ENCODE assay signal across 11 cellular contexts in the genomic region with DNA sequence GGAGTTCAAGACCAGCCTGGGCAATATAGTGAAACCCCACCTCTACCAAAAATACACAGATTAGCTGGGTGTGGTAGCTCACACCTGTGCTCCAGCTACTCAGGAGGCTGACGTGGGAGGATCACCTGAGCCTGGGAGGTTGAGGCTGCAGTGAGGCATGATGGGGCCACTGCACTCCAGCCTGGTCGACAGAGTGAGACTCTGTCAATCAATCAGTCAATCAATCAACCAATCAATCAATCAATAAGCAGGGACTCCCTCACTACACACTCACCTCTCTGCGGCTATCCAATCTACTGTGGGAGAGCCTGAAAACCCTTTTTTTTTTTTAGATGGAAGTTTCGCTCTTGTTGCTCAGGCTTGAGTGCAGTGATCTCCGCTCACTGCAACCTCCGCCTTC. TPM values are rescaled to one million over a fixed set of nuclear protein-coding genes. Genes with fewer than 3 reads are reported as not detected.
DNase-seq lines count a peak whose midpoint lies in the region; ATAC-seq and TF ChIP-seq lines count a peak whose summit lies in the region.
"Had no signal": no experiment of that assay in that cellular context is flagged by ENCODE, and none has a peak within 500 bp of the region (broad histone marks: within the 10 kb centered on the region; RNA-seq: fewer than 3 reads in every experiment).

No MANE protein-coding gene starts in this region.

- H3K27ac ChIP-seq in BLaER1 treated with 17β-estradiol and CSF1 and Interleukin-3, amounts not matched to agents 10 nM and 100 nM, result no peak overlapping the region
- H3K27ac ChIP-seq in DOHH2 (ENCODE audit: low read depth, low read length) (no peak overlapping the region), substantia nigra (ENCODE audit: low read depth, low read length, poor library complexity, severe bottlenecking) (no peak overlapping the region)
- no peak overlapping the region for H3K27ac ChIP-seq in naive thymus-derived CD4-positive, alpha-beta T cell (ENCODE audit: low read depth, low read length)

- H3K27me3 Mint-ChIP-seq in activated CD8-positive, alpha-beta T cell treated with anti-CD3 and anti-CD28 coated beads, Interleukin-2, amount 10 ng/mL, durations not matched to agents 7 days and 5 days (ENCODE audit: low read depth), result no peaks in the 10 kb centered on the region
- no peaks in the 10 kb centered on the region for H3K27me3 Mint-ChIP-seq in naive thymus-derived CD4-positive, alpha-beta T cell

- H3K4me1 Mint-ChIP-seq in activated CD8-positive, alpha-beta T cell treated with anti-CD3 and anti-CD28 coated beads, Interleukin-2, amount 10 ng/mL, durations not matched to agents 7 days and 5 days (ENCODE audit: low read depth), result peaks cover 63% of the 10 kb centered on the region
- H3K4me1 Mint-ChIP-seq in naive thymus-derived CD4-positive, alpha-beta T cell, result peaks cover 48 to 79% (median 68%) of the 10 kb centered on the region in 7 donors

- H3K9me2 ChIP-seq in DOHH2 (replicated peaks; ENCODE audit: control insufficient read depth, low read length), result no peaks in the 10 kb centered on the region

- H3K4me3 ChIP-seq in BLaER1 treated with 17β-estradiol and CSF1 and Interleukin-3, amounts not matched to agents 10 nM and 100 nM, result peak overlapping the region in 2 of 10 experiments; percentile 94; a peak in 2 of 20 replicates
- H3K4me3 ChIP-seq in DOHH2 (ENCODE audit: low read length), result no peak overlapping the region
- H3K4me3 ChIP-seq in naive thymus-derived CD4-positive, alpha-beta T cell (ENCODE audit: low read length), result no peak overlapping the region

- H3F3A ChIP-seq in DOHH2 (ENCODE audit: control insufficient read depth, insufficient read depth), result no peaks in the 10 kb centered on the region

- H3K9ac ChIP-seq in BLaER1 treated with 17β-estradiol and CSF1 and Interleukin-3, amounts not matched to agents 10 nM and 100 nM, result no peak overlapping the region

- no peak for ATAC-seq in activated CD8-positive, alpha-beta T cell treated with anti-CD3 and anti-CD28 coated beads, Interleukin-2, amount 10 ng/mL, durations not matched to agents 7 days and 5 days
- ATAC-seq in naive thymus-derived CD4-positive, alpha-beta T cell, result no peak

- no peak for TF ChIP-seq CTCF in DOHH2 (IDR thresholded peaks at IDR 0.05; ENCODE audit: low read depth, low read length, poor library complexity, severe bottlenecking)

- H3K4me1 ChIP-seq in BLaER1 treated with 17β-estradiol and CSF1 and Interleukin-3, amounts not matched to agents 10 nM and 100 nM, result peaks cover 49 to 69% (median 62%) of the 10 kb centered on the region in 10 experiments
- peaks cover 44% of the 10 kb centered on the region for H3K4me1 ChIP-seq in DOHH2 (ENCODE audit: control insufficient read depth, low read length)
- peaks cover 24 to 32% of the 10 kb centered on the region in 2 donors for H3K4me1 ChIP-seq in naive thymus-derived CD4-positive, alpha-beta T cell (ENCODE audit: control insufficient read depth in 2 of 2, insufficient read depth in 2 of 2, low read length in 2 of 2)

- no peaks in the 10 kb centered on the region for H3K9me3 Mint-ChIP-seq in activated CD8-positive, alpha-beta T cell treated with anti-CD3 and anti-CD28 coated beads, Interleukin-2, amount 10 ng/mL, durations not matched to agents 7 days and 5 days (ENCODE audit: insufficient read depth)
- no peaks in the 10 kb centered on the region for H3K9me3 Mint-ChIP-seq in naive thymus-derived CD4-positive, alpha-beta T cell

- no peaks in the 10 kb centered on the region for H3K27me3 ChIP-seq in BLaER1 treated with 17β-estradiol and CSF1 and Interleukin-3, amounts not matched to agents 10 nM and 100 nM
- H3K27me3 ChIP-seq in DOHH2 (ENCODE audit: control insufficient read depth, low read length), result no peaks in the 10 kb centered on the region
- H3K27me3 ChIP-seq in naive thymus-derived CD4-positive, alpha-beta T cell (ENCODE audit: control insufficient read depth in 2 of 2, insufficient read depth in 2 of 2, low read length in 2 of 2), result no peaks in the 10 kb centered on the region
- H3K27me3 ChIP-seq: MG63 had no signal

- H4K20me1 ChIP-seq in BLaER1 treated with 17β-estradiol and CSF1 and Interleukin-3, amounts not matched to agents 10 nM and 100 nM, result peaks cover 27 to 63% (median 55%) of the 10 kb centered on the region in 11 experiments; a peak in 21 of 22 replicates
- peaks cover 22% of the 10 kb centered on the region for H4K20me1 ChIP-seq in DOHH2 (ENCODE audit: control insufficient read depth, insufficient read depth, low read depth, low read length)

- no peaks in the 10 kb centered on the region for H3K9me3 ChIP-seq in BLaER1 treated with 17β-estradiol and CSF1 and Interleukin-3, amounts not matched to agents 10 nM and 100 nM (replicated peaks in 1 of 11)
- no peaks in the 10 kb centered on the region for H3K9me3 ChIP-seq in DOHH2 (ENCODE audit: control insufficient read depth, insufficient read depth, low read length)
- no peaks in the 10 kb centered on the region for H3K9me3 ChIP-seq in naive thymus-derived CD4-positive, alpha-beta T cell (ENCODE audit: control insufficient read depth in 2 of 3, low read length in 3 of 3)
- H3K9me3 ChIP-seq: MG63 had no signal

- peaks cover 0 to 27% (median 18%) of the 10 kb centered on the region in 11 experiments; a peak in 18 of 22 replicates for H3K36me3 ChIP-seq in BLaER1 treated with 17β-estradiol and CSF1 and Interleukin-3, amounts not matched to agents 10 nM and 100 nM
- H3K36me3 ChIP-seq in DOHH2 (ENCODE audit: control insufficient read depth, low read length), result peaks cover 51% of the 10 kb centered on the region
- H3K36me3 ChIP-seq in naive thymus-derived CD4-positive, alpha-beta T cell (ENCODE audit: control insufficient read depth in 2 of 3, insufficient read depth in 3 of 3, low read length in 3 of 3), result peaks cover 0 to 13% (median 0%) of the 10 kb centered on the region in 3 experiments

- intact Hi-C loops in naive thymus-derived CD4-positive, alpha-beta T cell (cut with micrococcal nuclease), result loop anchor here (5.0 to 10.0 kb wide), 4 partner anchors 503 to 1517 kb away; a partner anchor contains a TSS

- no peak overlapping the region for H3K27ac Mint-ChIP-seq in activated CD8-positive, alpha-beta T cell treated with anti-CD3 and anti-CD28 coated beads, Interleukin-2, amount 10 ng/mL, durations not matched to agents 7 days and 5 days
- peak overlapping the region in 3 of 9 donors; percentile 25 to 76 (median 59) for H3K27ac Mint-ChIP-seq in naive thymus-derived CD4-positive, alpha-beta T cell

- H3K4me3 Mint-ChIP-seq in activated CD8-positive, alpha-beta T cell treated with anti-CD3 and anti-CD28 coated beads, Interleukin-2, amount 10 ng/mL, durations not matched to agents 7 days and 5 days, result peak overlapping the region; percentile 82
- H3K4me3 Mint-ChIP-seq in naive thymus-derived CD4-positive, alpha-beta T cell, result peak overlapping the region; percentile 90 to 98 (median 95)

- CTCF ChIA-PET in activated CD8-positive, alpha-beta T cell treated with anti-CD3 and anti-CD28 coated beads, Interleukin-2, amount 10 ng/mL, durations not matched to agents 7 days and 5 days (lab: Charles Lee), result interaction anchor here (1.2 to 4.8 kb wide), 3 partner anchors 22 to 505 kb away, joined by 3 to 26 read pairs (median 13); a partner anchor contains a TSS
- CTCF ChIA-PET in naive thymus-derived CD4-positive, alpha-beta T cell (lab: Charles Lee), result no interaction called here

- peaks cover 27% of the 10 kb centered on the region for H3K36me3 Mint-ChIP-seq in activated CD8-positive, alpha-beta T cell treated with anti-CD3 and anti-CD28 coated beads, Interleukin-2, amount 10 ng/mL, durations not matched to agents 7 days and 5 days (ENCODE audit: low read depth)
- peaks cover 0 to 23% (median 4%) of the 10 kb centered on the region in 5 donors for H3K36me3 Mint-ChIP-seq in naive thymus-derived CD4-positive, alpha-beta T cell

- peak overlapping the region; percentile 81 to 98 (median 89) for H3K4me2 ChIP-seq in BLaER1 treated with 17β-estradiol and CSF1 and Interleukin-3, amounts not matched to agents 10 nM and 100 nM
- H3K4me2 ChIP-seq in DOHH2 (ENCODE audit: low read length), result peak overlapping the region; percentile 99; the same call in 1 of the 2 replicates

- peaks cover 90% of the 10 kb centered on the region for H3K79me2 ChIP-seq in DOHH2 (ENCODE audit: control insufficient read depth, low read length)

- POLR2A ChIA-PET in activated CD8-positive, alpha-beta T cell treated with anti-CD3 and anti-CD28 coated beads, Interleukin-2, amount 10 ng/mL, durations not matched to agents 7 days and 5 days (lab: Charles Lee), result interaction anchor here (5.0 kb wide), 1 partner anchor 37 kb away, joined by 46 read pairs; a partner anchor contains a TSS
- POLR2A ChIA-PET in naive thymus-derived CD4-positive, alpha-beta T cell (lab: Charles Lee), result interaction anchor here (0.9 to 4.0 kb wide), 2 partner anchors 18 to 38 kb away, joined by 3 to 21 read pairs; a partner anchor contains a TSS

- DNase-seq in activated CD8-positive, alpha-beta T cell treated with anti-CD3 and anti-CD28 coated beads, Interleukin-2, amount 10 ng/mL, durations not matched to agents 7 days and 5 days, result no peak
- DNase-seq in naive thymus-derived CD4-positive, alpha-beta T cell, result no peak
- no peak for DNase-seq in NCI-H524 (lab: John Stamatoyannopoulos, UW)
- DNase-seq in substantia nigra (lab: John Stamatoyannopoulos, UW), result no peak
- no peak for DNase-seq in NCI-H510A treated with DMSO at 0.1 percent for 48 hours (lab: John Stamatoyannopoulos, UW)
- DNase-seq: activated CD8-positive, alpha-beta memory T cell treated with anti-CD3 and anti-CD28 coated beads for 24 hours; amniotic stem cell; foreskin fibroblast; MG63 had no signal

RNA-seq across cellular contexts. Expression of a gene that starts 31.6 kb away (rescaled TPM):
- not detected for total RNA-seq in activated CD8-positive, alpha-beta T cell treated with anti-CD3 and anti-CD28 coated beads, Interleukin-2, amount 10 ng/mL, durations not matched to agents 7 days and 5 days
- total RNA-seq in naive thymus-derived CD4-positive, alpha-beta T cell, result not detected
- not detected for polyA plus RNA-seq in naive thymus-derived CD4-positive, alpha-beta T cell

RNA-seq across cellular contexts. Expression of a gene that starts 37.2 kb away (rescaled TPM):
- total RNA-seq in activated CD8-positive, alpha-beta T cell treated with anti-CD3 and anti-CD28 coated beads, Interleukin-2, amount 10 ng/mL, durations not matched to agents 7 days and 5 days, result 10 to 100 TPM; 25.2 to 30.5 TPM
- 10 to 100 TPM; 35.0 to 92.7 (median 85.8) TPM for total RNA-seq in naive thymus-derived CD4-positive, alpha-beta T cell
- polyA plus RNA-seq in naive thymus-derived CD4-positive, alpha-beta T cell, result 10 to 100 TPM; 25.2 to 45.5 TPM
